ENCODE assay signal across 8 cellular contexts in genomic region chr19:42034640-42035384, GRCh38. TPM values are rescaled to one million over a fixed set of nuclear protein-coding genes. Genes with fewer than 3 reads are reported as not detected.
DNase-seq lines count a peak whose midpoint lies in the region; TF ChIP-seq lines count a peak whose summit lies in the region.
"Not testable (repeated sequence)": the region's sequence is repeated elsewhere in the genome, so short reads cannot be mapped to it uniquely, and the experiment has no call there.

No MANE protein-coding gene starts in this region.

- peak; percentile 82 for DNase-seq in G401 (ENCODE audit: low spot score)
- DNase-seq in KG1 (lab: John Stamatoyannopoulos, UW): peak; percentile 6
- peak; percentile 57 for DNase-seq in NOMO-1 treated with DMSO at 0.1 percent for 48 hours (lab: John Stamatoyannopoulos, UW; ENCODE audit: unreplicated experiment)
- peak; percentile 24 to 60 for DNase-seq in activated CD4-positive, alpha-beta T cell treated with anti-CD3 and anti-CD28 coated beads, Interleukin-2, amount 50 U/mL, for 24 hours (ENCODE audit: low read depth in 1 of 2, low spot score in 1 of 2)
- DNase-seq in cardiac fibroblast (ENCODE audit: low read depth in 2 of 2): peak; percentile 77 to 81
- DNase-seq in iPS DF 4.7 (ENCODE audit: extremely low read depth, low spot score): peak; percentile 41
- DNase-seq in retinal pigment epithelial cell (ENCODE audit: low read depth): not testable (repeated sequence)
- DNase-seq in transverse colon: peak; percentile 53

- in situ Hi-C loops in G401 (cut with HindIII; ENCODE audit: low sequenced_read_pairs); transverse colon (cut with MboI; ENCODE audit: low pct_ligation_motif_present in 1 of 4, low pct_unique_long_range_greater_than_20kb in 1 of 4, low sequenced_read_pairs in 3 of 4): not testable (repeated sequence)

- not testable (repeated sequence) for H3K27me3 ChIP-seq in transverse colon

- not testable (repeated sequence) for TF ChIP-seq POLR2A in transverse colon (IDR thresholded peaks at IDR 0.05)

- H3K4me1 ChIP-seq in transverse colon: not testable (repeated sequence)

- H3K9me3 ChIP-seq in transverse colon: not testable (repeated sequence)

- not testable (repeated sequence) for TF ChIP-seq EP300 in transverse colon (IDR thresholded peaks at IDR 0.05; ENCODE audit: low read depth)

- not testable (repeated sequence) for H3K27ac ChIP-seq in transverse colon

- TF ChIP-seq CTCF in cardiac fibroblast (IDR thresholded peaks at IDR 0.05; ENCODE audit: low read depth, low read length) (peak; percentile 90), retinal pigment epithelial cell (conservative IDR thresholded peaks at IDR 0.05; ENCODE audit: low read depth, low read length) (peak; percentile 91), transverse colon (IDR thresholded peaks at IDR 0.05) (peak; percentile 73 to 88 (median 81))

- not testable (repeated sequence) for H3K4me3 ChIP-seq in cardiac fibroblast (replicated peaks in 1 of 2; ENCODE audit: low read depth in 2 of 2, low read length in 2 of 2); retinal pigment epithelial cell (ENCODE audit: low read length); transverse colon

- 8 to 28% methylated on average over 4 to 17 of the region's 17 CpGs for WGBS in transverse colon (ENCODE audit: low coverage in 1 of 2), 2 donors

- not testable (repeated sequence) for H3K36me3 ChIP-seq in transverse colon

- intact Hi-C loops in transverse colon (cut with DNase I; ENCODE audit: low total_unique reads): not testable (repeated sequence)

RNA-seq across cellular contexts. Expression of gene GRIK5, which starts 35.2 kb away (rescaled TPM):
- total RNA-seq in G401 (2014; rRNA removed; shearing (Covaris generic)): 0.49 and 1.1 TPM in 2 replicates
- total RNA-seq in transverse colon: 10 to 100 TPM in 1 of 4 donors, 1 to 10 TPM in 3; 1.6 to 13.1 (median 3.6) TPM

RNA-seq across cellular contexts. Expression of gene ATP1A3, which starts 40.8 kb away (rescaled TPM):
- total RNA-seq in G401 (2014; rRNA removed; shearing (Covaris generic)): 1.2 and 2.7 TPM in 2 replicates
- 1 to 10 TPM in 2 of 4 donors, under 1 TPM in 1, not detected in 1; 0.20 to 1.1 (median 1.1) TPM for total RNA-seq in transverse colon

RNA-seq across cellular contexts. Expression of gene ZNF574, which starts 41.2 kb away (rescaled TPM):
- total RNA-seq in G401 (2014; rRNA removed; shearing (Covaris generic)): 22.4 and 22.7 TPM in 2 replicates
- 10 to 100 TPM in 3 of 4 donors, 1 to 10 TPM in 1; 8.0 to 18.7 (median 16.5) TPM for total RNA-seq in transverse colon
